ENCODE assay signal across 8 cellular contexts in genomic region chr19:46017095-46017429, GRCh38. TPM values are rescaled to one million over a fixed set of nuclear protein-coding genes. Genes with fewer than 3 reads are reported as not detected.
DNase-seq lines count a peak whose midpoint lies in the region; ATAC-seq and TF ChIP-seq lines count a peak whose summit lies in the region.

No MANE protein-coding gene starts in this region.

- H3K4me3 ChIP-seq in OCI-LY3 (ENCODE audit: low read length) (0 out of 2 replicates have a peak overlapping the region, but pooled peaks have one; percentile 27), esophagus muscularis mucosa (peak overlapping the region; percentile 67 to 78 (median 70))

- no peaks in the 10 kb centered on the region for H4K20me1 ChIP-seq in OCI-LY3 (ENCODE audit: insufficient read depth, low read length)

- H3K9me3 Mint-ChIP-seq in activated T-cell treated with anti-CD3 and anti-CD28 coated beads, Interleukin-2, amount 50 U/mL, for 24 hours = no peaks in the 10 kb centered on the region
- no peaks in the 10 kb centered on the region for H3K9me3 Mint-ChIP-seq in stimulated activated memory B cell treated with anti-CD40 and anti-IgM and Interleukin-4, amounts not matched to agents 10 μg/mL and 1 μg/mL and 100 μg/mL, for 72 hours

- no peaks in the 10 kb centered on the region for H3K79me2 ChIP-seq in OCI-LY3 (ENCODE audit: low read length)

- H3K27ac Mint-ChIP-seq in activated T-cell treated with anti-CD3 and anti-CD28 coated beads, Interleukin-2, amount 50 U/mL, for 24 hours = no peak overlapping the region
- no peak overlapping the region for H3K27ac Mint-ChIP-seq in stimulated activated memory B cell treated with anti-CD40 and anti-IgM and Interleukin-4, amounts not matched to agents 10 μg/mL and 1 μg/mL and 100 μg/mL, for 72 hours

- intact Hi-C loops in esophagus muscularis mucosa (cut with DNase I) = loop anchor here (10.0 kb wide), 1 partner anchor 152 kb away; the partner anchor contains the start of genes FOXA3 and SYMPK

- peaks cover 3% of the 10 kb centered on the region for H3K36me3 Mint-ChIP-seq in activated T-cell treated with anti-CD3 and anti-CD28 coated beads, Interleukin-2, amount 50 U/mL, for 24 hours (ENCODE audit: low read depth)
- H3K36me3 Mint-ChIP-seq in stimulated activated memory B cell treated with anti-CD40 and anti-IgM and Interleukin-4, amounts not matched to agents 10 μg/mL and 1 μg/mL and 100 μg/mL, for 72 hours = peaks cover 21% of the 10 kb centered on the region

- 38% methylated on average over 6 of the region's 7 CpGs for WGBS in esophagus muscularis mucosa

- peaks cover 19% of the 10 kb centered on the region for H3K27me3 Mint-ChIP-seq in activated T-cell treated with anti-CD3 and anti-CD28 coated beads, Interleukin-2, amount 50 U/mL, for 24 hours
- H3K27me3 Mint-ChIP-seq in stimulated activated memory B cell treated with anti-CD40 and anti-IgM and Interleukin-4, amounts not matched to agents 10 μg/mL and 1 μg/mL and 100 μg/mL, for 72 hours = peaks cover 28% of the 10 kb centered on the region

- H3K9me3 ChIP-seq in OCI-LY3 (ENCODE audit: insufficient read depth, low read length) (no peaks in the 10 kb centered on the region), esophagus muscularis mucosa (no peaks in the 10 kb centered on the region)

- TF ChIP-seq CTCF in OCI-LY3 (IDR thresholded peaks at IDR 0.05; ENCODE audit: low read depth, low read length) (no peak; the same call in 1 of the 2 replicates), esophagus muscularis mucosa (IDR thresholded peaks at IDR 0.05) (no peak)

- no peak for ATAC-seq in stimulated activated memory B cell treated with anti-CD40 and anti-IgM and Interleukin-4, amounts not matched to agents 10 μg/mL and 1 μg/mL and 100 μg/mL, for 72 hours

- TF ChIP-seq POLR2A in esophagus muscularis mucosa (IDR thresholded peaks at IDR 0.05; ENCODE audit: low read depth) = no peak

- TF ChIP-seq EP300 in esophagus muscularis mucosa (IDR thresholded peaks at IDR 0.05) = no peak

- H3K27ac ChIP-seq in OCI-LY3 (ENCODE audit: low read length) (no peak overlapping the region), esophagus muscularis mucosa (replicated peaks in 1 of 4) (no peak overlapping the region)

- no peak overlapping the region for H2AFZ ChIP-seq in OCI-LY3 (ENCODE audit: low read depth, low read length)

- H3K36me3 ChIP-seq in OCI-LY3 (replicated peaks; ENCODE audit: low read depth, low read length) = peaks cover 4% of the 10 kb centered on the region
- peaks cover 0 to 16% (median 4%) of the 10 kb centered on the region in 4 donors for H3K36me3 ChIP-seq in esophagus muscularis mucosa

- no peak for DNase-seq in activated T-cell treated with anti-CD3 and anti-CD28 coated beads, Interleukin-2, amount 50 U/mL, for 24 hours
- no peak for DNase-seq in activated T-cell treated with anti-CD3 and anti-CD28 coated beads, Interleukin-2, amount 50 U/mL, for 1 hour
- DNase-seq in esophagus muscularis mucosa (ENCODE audit: extremely low spot score) (no peak), midbrain (lab: John Stamatoyannopoulos, UW) (no peak), NCI-H1694 (lab: John Stamatoyannopoulos, UW) (no peak), foreskin melanocyte (no peak)

- H3K4me1 ChIP-seq in OCI-LY3 (ENCODE audit: low read length) (peaks cover 4% of the 10 kb centered on the region), esophagus muscularis mucosa (peaks cover 18 to 29% (median 28%) of the 10 kb centered on the region in 4 donors)

- peak overlapping the region; percentile 45 for H3K4me3 Mint-ChIP-seq in activated T-cell treated with anti-CD3 and anti-CD28 coated beads, Interleukin-2, amount 50 U/mL, for 24 hours
- peak overlapping the region; percentile 81 for H3K4me3 Mint-ChIP-seq in stimulated activated memory B cell treated with anti-CD40 and anti-IgM and Interleukin-4, amounts not matched to agents 10 μg/mL and 1 μg/mL and 100 μg/mL, for 72 hours

- peaks cover 17% of the 10 kb centered on the region for H3K4me1 Mint-ChIP-seq in activated T-cell treated with anti-CD3 and anti-CD28 coated beads, Interleukin-2, amount 50 U/mL, for 24 hours (ENCODE audit: low read depth)
- H3K4me1 Mint-ChIP-seq in stimulated activated memory B cell treated with anti-CD40 and anti-IgM and Interleukin-4, amounts not matched to agents 10 μg/mL and 1 μg/mL and 100 μg/mL, for 72 hours = peaks cover 33% of the 10 kb centered on the region

- no peak overlapping the region for H3K4me2 ChIP-seq in OCI-LY3 (ENCODE audit: low read length)

- H3K27me3 ChIP-seq in OCI-LY3 (ENCODE audit: low read depth, low read length) = no peaks in the 10 kb centered on the region
- peaks cover 0 to 50% (median 32%) of the 10 kb centered on the region in 4 donors for H3K27me3 ChIP-seq in esophagus muscularis mucosa

- H3K9ac ChIP-seq in OCI-LY3 (ENCODE audit: low read length) = no peak overlapping the region

RNA-seq across cellular contexts. Expression of gene PGLYRP1, which starts 5.8 kb away (rescaled TPM):
- total RNA-seq in esophagus muscularis mucosa = under 1 TPM in 1 of 4 donors, not detected in 3; 0.65 TPM

RNA-seq across cellular contexts. Expression of gene CCDC61, which starts 21.8 kb away (rescaled TPM):
- total RNA-seq in esophagus muscularis mucosa = 1 to 10 TPM; 5.3 to 9.6 (median 8.6) TPM

RNA-seq across cellular contexts. Expression of gene IGFL4, which starts 23.7 kb away (rescaled TPM):
- total RNA-seq in esophagus muscularis mucosa = not detected

RNA-seq across cellular contexts. Expression of gene NOVA2, which starts 43.4 kb away (rescaled TPM):
- total RNA-seq in esophagus muscularis mucosa = 1 to 10 TPM; 1.2 to 4.6 (median 2.7) TPM
